Comparison of ENCODE assay signal across 12 cellular contexts in the genomic region with DNA sequence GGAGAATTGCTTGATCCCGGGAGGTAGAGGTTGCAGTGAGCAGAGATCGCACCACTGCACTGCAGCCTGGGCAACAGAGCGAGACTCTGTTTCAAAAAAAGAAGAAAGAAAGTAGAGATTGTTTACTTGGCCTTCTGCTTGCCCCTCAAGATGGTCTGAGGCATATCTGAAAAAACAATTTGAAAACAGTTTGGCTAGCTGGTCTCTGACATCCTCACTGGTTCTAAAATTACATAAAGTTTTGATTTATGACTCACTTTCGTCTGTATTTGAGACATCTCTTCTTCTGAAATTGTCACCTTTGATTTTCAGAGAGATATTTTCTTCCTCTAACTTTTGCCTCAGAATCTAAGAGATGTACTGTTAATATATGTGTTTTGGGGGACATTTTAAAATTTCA. TPM values are rescaled to one million over a fixed set of nuclear protein-coding genes. Genes with fewer than 3 reads are reported as not detected.
A peak's percentile ranks its signal among the peaks of the same experiment; 100 is the strongest.
DNase-seq lines count a peak whose midpoint lies in the region; ATAC-seq and TF ChIP-seq lines count a peak whose summit lies in the region.
"Had no signal": no experiment of that assay in that cellular context is flagged by ENCODE, and none has a peak within 500 bp of the region (broad histone marks: within the 10 kb centered on the region; RNA-seq: fewer than 3 reads in every experiment).

No MANE protein-coding gene starts in this region.

- no peak for DNase-seq in type B pancreatic cell (ENCODE audit: extremely low spot score, unreplicated experiment)
- no peak for DNase-seq in HK-2 (ENCODE audit: unreplicated experiment)
- DNase-seq in activated CD8-positive, alpha-beta memory T cell treated with anti-CD3 and anti-CD28 coated beads, Interleukin-2, amount 50 U/mL, for 4 hours, result no peak
- no peak for DNase-seq in SIG-M5 (lab: John Stamatoyannopoulos, UW)
- DNase-seq: body of pancreas, DMS53, islet precursor cell, PC-3 had no signal

- peak overlapping the region; percentile 41 for H3K4me2 ChIP-seq in OCI-LY3 (ENCODE audit: low read length)

- no peaks in the 10 kb centered on the region for H4K20me1 ChIP-seq in OCI-LY3 (ENCODE audit: insufficient read depth, low read length)

- H3K4me1 Mint-ChIP-seq in type B pancreatic cell (ENCODE audit: unreplicated experiment), result no peaks in the 10 kb centered on the region

- peak overlapping the region; percentile 25 for H3K27ac Mint-ChIP-seq in type B pancreatic cell

- ATAC-seq in GM19035 (IDR thresholded peaks at IDR 0.05; ENCODE audit: unreplicated experiment) (peak; percentile 70), HG02759 (IDR thresholded peaks at IDR 0.05; ENCODE audit: unreplicated experiment) (peak; percentile 71)
- ATAC-seq: body of pancreas, esophagus mucosa, PC-3 had no signal

- no peak overlapping the region for H3K9ac ChIP-seq in OCI-LY3 (ENCODE audit: low read length)

- H3K4me1 ChIP-seq in OCI-LY3 (ENCODE audit: low read length), result peaks cover 26% of the 10 kb centered on the region

- no peaks in the 10 kb centered on the region for H3K27me3 ChIP-seq in OCI-LY3 (ENCODE audit: low read depth, low read length)
- H3K27me3 ChIP-seq: body of pancreas had no signal

- H3K27ac ChIP-seq in OCI-LY3 (ENCODE audit: low read length), result peak overlapping the region; percentile 57
- H3K27ac ChIP-seq: body of pancreas had no signal

- H3K36me3 ChIP-seq in OCI-LY3 (replicated peaks; ENCODE audit: low read depth, low read length), result no peaks in the 10 kb centered on the region

- no peak overlapping the region; the same call in 1 of the 2 replicates for H3K4me3 ChIP-seq in OCI-LY3 (ENCODE audit: low read length)
- H3K4me3 ChIP-seq: body of pancreas had no signal

- H2AFZ ChIP-seq in OCI-LY3 (ENCODE audit: low read depth, low read length), result no peak overlapping the region

- no peaks in the 10 kb centered on the region for H3K9me3 ChIP-seq in OCI-LY3 (ENCODE audit: insufficient read depth, low read length)
- H3K9me3 ChIP-seq: body of pancreas had no signal

- H3K4me3 Mint-ChIP-seq in type B pancreatic cell, result no peak overlapping the region

- H3K79me2 ChIP-seq in OCI-LY3 (ENCODE audit: low read length), result no peaks in the 10 kb centered on the region

- peaks cover 4% of the 10 kb centered on the region for H3K36me3 Mint-ChIP-seq in type B pancreatic cell

- TF ChIP-seq CTCF in OCI-LY3 (IDR thresholded peaks at IDR 0.05; ENCODE audit: low read depth, low read length) (no peak), type B pancreatic cell (conservative IDR thresholded peaks at IDR 0.05) (no peak)

- no peaks in the 10 kb centered on the region for H3K27me3 Mint-ChIP-seq in type B pancreatic cell

- no peaks in the 10 kb centered on the region for H3K9me3 Mint-ChIP-seq in type B pancreatic cell

RNA-seq across cellular contexts. Expression of a gene that starts 49.6 kb away (rescaled TPM):
- total RNA-seq in type B pancreatic cell (ENCODE audit: low replicate concordance), result 46.2 and 102 TPM in 2 replicates
